Comparison of ENCODE assay signal across 8 cellular contexts in the genomic region with DNA sequence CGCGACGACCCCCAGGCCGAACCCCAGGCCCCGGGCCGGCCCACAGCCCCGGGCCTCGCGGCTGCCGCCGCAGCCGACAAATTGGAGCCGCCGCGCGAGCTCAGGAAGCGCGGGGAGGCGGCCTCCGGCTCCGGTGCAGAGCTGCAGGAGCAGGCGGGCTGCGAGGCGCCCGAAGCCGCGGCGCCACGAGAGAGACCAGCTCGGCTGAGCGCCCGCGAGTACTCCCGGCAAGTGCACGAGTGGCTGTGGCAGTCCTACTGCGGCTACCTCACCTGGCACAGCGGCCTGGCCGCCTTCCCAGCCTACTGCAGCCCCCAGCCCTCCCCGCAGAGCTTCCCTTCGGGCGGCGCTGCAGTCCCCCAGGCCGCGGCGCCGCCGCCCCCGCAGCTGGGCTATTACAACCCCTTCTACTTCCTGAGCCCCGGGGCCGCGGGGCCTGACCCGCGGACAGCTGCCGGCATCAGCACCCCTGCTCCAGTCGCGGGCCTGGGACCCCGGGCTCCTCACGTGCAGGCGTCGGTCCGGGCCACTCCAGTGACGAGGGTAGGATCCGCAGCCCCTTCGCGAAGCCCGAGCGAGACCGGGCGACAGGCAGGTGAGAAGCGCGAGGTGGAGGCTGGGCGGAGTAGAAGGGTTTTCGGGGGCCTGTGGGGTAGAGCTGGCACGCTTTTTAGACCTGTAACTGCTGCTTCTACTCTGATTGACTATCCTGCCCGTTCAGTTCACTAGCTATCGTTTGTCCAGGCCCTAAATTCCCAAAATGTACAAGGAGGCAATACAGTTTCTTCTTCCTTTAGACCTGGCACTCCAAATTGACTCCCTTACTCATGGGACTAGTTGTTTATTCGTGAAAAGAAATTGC. TPM values are rescaled to one million over a fixed set of nuclear protein-coding genes. Genes with fewer than 3 reads are reported as not detected.
DNase-seq lines count a peak whose midpoint lies in the region; ATAC-seq and TF ChIP-seq lines count a peak whose summit lies in the region.

No MANE protein-coding gene starts in this region.

- peaks cover 9% of the 10 kb centered on the region for H3K36me3 ChIP-seq in CD4-positive, alpha-beta memory T cell (ENCODE audit: insufficient read depth, low read length)
- peaks cover 15 to 20% of the 10 kb centered on the region in 2 experiments for H3K36me3 ChIP-seq in SK-N-SH (replicated peaks in 1 of 2; ENCODE audit: control insufficient read depth in 1 of 2, insufficient read depth in 2 of 2, low read length in 1 of 2)
- peaks cover 22% of the 10 kb centered on the region for H3K36me3 ChIP-seq in adipocyte (ENCODE audit: control insufficient read depth, insufficient read depth, low read length, severe bottlenecking)
- peaks cover 30% of the 10 kb centered on the region for H3K36me3 ChIP-seq in left ventricle myocardium inferior

- TF ChIP-seq CTCF in SK-N-SH (IDR thresholded peaks at IDR 0.05) = peak; percentile 9; the same call in 1 of the 2 replicates
- TF ChIP-seq CTCF in left ventricle myocardium inferior (IDR thresholded peaks at IDR 0.05; ENCODE audit: borderline replicate concordance) = no peak
- no peak for TF ChIP-seq CTCF in progenitor cell of endocrine pancreas (IDR thresholded peaks at IDR 0.05; ENCODE audit: unreplicated experiment)

- peak overlapping the region; percentile 78 for H3K27ac ChIP-seq in CD4-positive, alpha-beta memory T cell (ENCODE audit: low read depth, low read length)
- H3K27ac ChIP-seq in SK-N-SH (ENCODE audit: low read depth in 2 of 2, low read length in 1 of 2) (peak overlapping the region; percentile 64 to 66; a peak in 3 of 4 replicates), left ventricle myocardium inferior (replicated peaks) (peak overlapping the region; percentile 95)

- peak overlapping the region; percentile 81 to 96 (median 89) for H3K27ac Mint-ChIP-seq in CD4-positive, alpha-beta memory T cell
- H3K27ac Mint-ChIP-seq in progenitor cell of endocrine pancreas = peak overlapping the region; percentile 80

- H3K9me3 Mint-ChIP-seq in CD4-positive, alpha-beta memory T cell = no peaks in the 10 kb centered on the region
- H3K9me3 Mint-ChIP-seq in progenitor cell of endocrine pancreas (ENCODE audit: low read depth) = no peaks in the 10 kb centered on the region

- peak overlapping the region; percentile 69 for H3K4me2 ChIP-seq in SK-N-SH

- peaks cover 14 to 32% of the 10 kb centered on the region in 2 donors for H3K36me3 Mint-ChIP-seq in CD4-positive, alpha-beta memory T cell
- peaks cover 9% of the 10 kb centered on the region for H3K36me3 Mint-ChIP-seq in progenitor cell of endocrine pancreas (ENCODE audit: insufficient read depth)

- H2AFZ ChIP-seq in SK-N-SH (ENCODE audit: low read depth) = peak overlapping the region; percentile 100; the same call in 1 of the 2 replicates

- H3K4me3 ChIP-seq in CD4-positive, alpha-beta memory T cell (ENCODE audit: low read length in 2 of 2) = peak overlapping the region; percentile 50 to 64
- peak overlapping the region; percentile 91 to 92 for H3K4me3 ChIP-seq in SK-N-SH (ENCODE audit: low read depth in 2 of 2, low read length in 1 of 2)
- H3K4me3 ChIP-seq in adipocyte (ENCODE audit: low read length) = peak overlapping the region; percentile 85
- peak overlapping the region; percentile 94 for H3K4me3 ChIP-seq in left ventricle myocardium inferior

- H3K9ac ChIP-seq in SK-N-SH (peak overlapping the region; percentile 79), adipocyte (ENCODE audit: low read length) (peak overlapping the region; percentile 83)

- POLR2A ChIA-PET in CD4-positive, alpha-beta memory T cell (lab: Charles Lee; ENCODE audit: partially characterized antibody) = interaction anchor here (0.8 to 6.0 kb wide), 28 partner anchors 9 to 840 kb away, joined by 3 to 94 read pairs (median 5); a partner anchor contains a TSS
- POLR2A ChIA-PET in SK-N-SH (lab: Yijun Ruan, JAX) = interaction anchor here (0.6 to 1.4 kb wide), 5 partner anchors 52 to 207 kb away, joined by 3 to 5 read pairs (median 3); a partner anchor contains a TSS

- no peak for TF ChIP-seq EP300 in SK-N-SH (IDR thresholded peaks at IDR 0.05; ENCODE audit: borderline replicate concordance in 1 of 2, low read depth in 1 of 2, low read length in 1 of 2)

- TF ChIP-seq RAD21 in SK-N-SH (IDR thresholded peaks at IDR 0.05; ENCODE audit: low read length) = no peak

- intact Hi-C loops in CD4-positive, alpha-beta memory T cell (cut with micrococcal nuclease) = loop anchor here (1.0 to 5.0 kb wide), 7 partner anchors 16 to 838 kb away; a partner anchor contains a TSS
- intact Hi-C loops in left ventricle myocardium inferior (cut with micrococcal nuclease) = no loop called here

- H3K4me3 Mint-ChIP-seq in CD4-positive, alpha-beta memory T cell = peak overlapping the region; percentile 88 to 96 (median 92)
- peak overlapping the region; percentile 76 for H3K4me3 Mint-ChIP-seq in progenitor cell of endocrine pancreas (ENCODE audit: low read depth)

- H4K20me1 ChIP-seq in SK-N-SH (ENCODE audit: insufficient read depth) = no peaks in the 10 kb centered on the region

- 6% methylated on average over 11 of the region's 77 CpGs for WGBS in SK-N-SH (ENCODE audit: low lambda C conversion rate)

- peak in 4 of 5 donors; percentile 42 to 74 (median 52) for DNase-seq in CD4-positive, alpha-beta memory T cell
- DNase-seq in SK-N-SH = peak; percentile 67
- peak; percentile 62 for DNase-seq in adipocyte (ENCODE audit: low read depth)
- peak; percentile 58 for DNase-seq in left ventricle myocardium inferior
- peak; percentile 53 for DNase-seq in progenitor cell of endocrine pancreas (ENCODE audit: low spot score, unreplicated experiment)
- DNase-seq in DMS153 treated with DMSO at 0.1 percent for 48 hours (lab: John Stamatoyannopoulos, UW; ENCODE audit: unreplicated experiment) = no peak

- H3K79me2 ChIP-seq in SK-N-SH (ENCODE audit: insufficient read depth) = peaks cover 17% of the 10 kb centered on the region; the same call in 1 of the 2 replicates

- no peaks in the 10 kb centered on the region for H3K27me3 ChIP-seq in CD4-positive, alpha-beta memory T cell (ENCODE audit: insufficient read depth, low read length)
- no peaks in the 10 kb centered on the region for H3K27me3 ChIP-seq in SK-N-SH (ENCODE audit: insufficient read depth)
- no peaks in the 10 kb centered on the region for H3K27me3 ChIP-seq in adipocyte (replicated peaks; ENCODE audit: control insufficient read depth, insufficient read depth, low read length)
- H3K27me3 ChIP-seq in left ventricle myocardium inferior (ENCODE audit: low read depth) = no peaks in the 10 kb centered on the region

- H3K9me3 ChIP-seq in CD4-positive, alpha-beta memory T cell (ENCODE audit: control insufficient read depth in 1 of 2, low read length in 2 of 2) = no peaks in the 10 kb centered on the region
- H3K9me3 ChIP-seq in SK-N-SH (no peaks in the 10 kb centered on the region), adipocyte (ENCODE audit: control insufficient read depth, low read length) (no peaks in the 10 kb centered on the region), left ventricle myocardium inferior (replicated peaks) (no peaks in the 10 kb centered on the region)

- H3K9me2 ChIP-seq in SK-N-SH = no peaks in the 10 kb centered on the region

- peaks cover 42% of the 10 kb centered on the region for H3K4me1 ChIP-seq in CD4-positive, alpha-beta memory T cell (ENCODE audit: insufficient read depth, low read length)
- peaks cover 7 to 9% of the 10 kb centered on the region in 2 experiments; a peak in 3 of 4 replicates for H3K4me1 ChIP-seq in SK-N-SH (ENCODE audit: control insufficient read depth in 1 of 2, insufficient read depth in 2 of 2, low read depth in 1 of 2, low read length in 1 of 2)
- H3K4me1 ChIP-seq in adipocyte (ENCODE audit: control insufficient read depth, insufficient read depth, low read length) = peaks cover 18% of the 10 kb centered on the region
- H3K4me1 ChIP-seq in left ventricle myocardium inferior = peaks cover 30% of the 10 kb centered on the region

- no peaks in the 10 kb centered on the region for H3K27me3 Mint-ChIP-seq in CD4-positive, alpha-beta memory T cell
- no peaks in the 10 kb centered on the region for H3K27me3 Mint-ChIP-seq in progenitor cell of endocrine pancreas

- H3K4me1 Mint-ChIP-seq in CD4-positive, alpha-beta memory T cell = peaks cover 22 to 50% (median 35%) of the 10 kb centered on the region in 4 donors
- H3K4me1 Mint-ChIP-seq in progenitor cell of endocrine pancreas (ENCODE audit: low read depth) = peaks cover 13% of the 10 kb centered on the region

- peaks cover 18% of the 10 kb centered on the region for H3F3A ChIP-seq in SK-N-SH (replicated peaks; ENCODE audit: insufficient read depth)

- peak; percentile 56 for ATAC-seq in GM19397 (IDR thresholded peaks at IDR 0.05; ENCODE audit: unreplicated experiment)
- peak; percentile 44 for ATAC-seq in HG03457 (IDR thresholded peaks at IDR 0.05; ENCODE audit: unreplicated experiment)

- CTCF ChIA-PET in CD4-positive, alpha-beta memory T cell (lab: Charles Lee; ENCODE audit: partially characterized antibody) = interaction anchor here (0.7 to 2.9 kb wide), 16 partner anchors 10 to 203 kb away, joined by 3 to 25 read pairs (median 7); a partner anchor contains a TSS
- CTCF ChIA-PET in SK-N-SH (lab: Yijun Ruan, JAX) = interaction anchor here (0.6 to 2.3 kb wide), 6 partner anchors 16 to 217 kb away, joined by 3 to 15 read pairs (median 4); no protein-coding TSS in a partner anchor

TF ChIP-seq in SK-N-SH, 30 proteins besides CTCF, POLR2A, EP300 and RAD21:
- TF ChIP-seq RFX5 (IDR thresholded peaks at IDR 0.05; ENCODE audit: low read length) = no peak
- TF ChIP-seq MXI1 (IDR thresholded peaks at IDR 0.05; ENCODE audit: low read depth, low read length) = peak; percentile 35; the same call in 1 of the 2 replicates
- TF ChIP-seq POLR2AphosphoS5 (IDR thresholded peaks at IDR 0.05; ENCODE audit: low read depth, low read length) = no peak
TF ChIP-seq in SK-N-SH: peak in this region for 1.

RNA-seq across cellular contexts. Expression of a gene that starts 0.7 kb away (rescaled TPM):
- total RNA-seq in CD4-positive, alpha-beta memory T cell = 10 to 100 TPM; 20.2 to 21.2 TPM
- 1 to 10 TPM; 3.7 to 6.3 TPM for polyA plus RNA-seq in CD4-positive, alpha-beta memory T cell
- polyA plus RNA-seq in SK-N-SH (2012; rRNA removed) = 5.0 and 6.8 TPM in 2 replicates
- polyA plus RNA-seq in SK-N-SH (2012; cell fraction: cytosol; rRNA removed) = 8.4 and 9.6 TPM in 2 replicates
- polyA plus RNA-seq in SK-N-SH (2012; cell fraction: nucleus; rRNA removed) = 3.4 and 7.0 TPM in 2 replicates
- total RNA-seq in left ventricle myocardium inferior = 17.2 TPM
- 18.7 and 19.4 TPM in 2 replicates for total RNA-seq in progenitor cell of endocrine pancreas
